In the genomic region with DNA sequence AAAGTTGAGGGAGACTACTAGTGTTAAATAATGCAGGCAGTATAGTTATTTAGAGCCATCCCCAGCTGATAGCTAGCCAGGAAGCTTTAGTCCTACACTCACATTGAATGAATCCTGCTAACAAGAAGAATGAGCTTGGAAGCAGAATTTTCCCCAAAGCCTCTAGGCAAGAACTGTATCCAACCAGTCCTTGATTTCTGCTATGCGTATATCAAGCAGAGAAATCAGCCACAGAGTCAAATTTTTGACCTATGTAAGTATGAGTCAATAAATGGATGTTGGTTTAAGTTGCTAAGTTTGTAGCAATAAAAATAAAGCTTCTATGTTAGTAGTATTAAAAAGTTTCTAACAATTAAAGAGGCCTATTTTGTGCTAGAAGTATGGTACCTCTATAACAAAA, we compare ENCODE assay signal across 22 cellular contexts.
A peak's percentile ranks its signal among the peaks of the same experiment; 100 is the strongest.
DNase-seq lines count a peak whose midpoint lies in the region; ATAC-seq and TF ChIP-seq lines count a peak whose summit lies in the region.
"Had no signal": no experiment of that assay in that cellular context is flagged by ENCODE, and none has a peak within 500 bp of the region (broad histone marks: within the 10 kb centered on the region; RNA-seq: fewer than 3 reads in every experiment).

No MANE protein-coding gene starts in this region.

- no peaks in the 10 kb centered on the region for H3K4me1 ChIP-seq in Karpas-422 (ENCODE audit: low read length)

- DNase-seq in NCI-H226 (peak; percentile 34), brain pericyte (ENCODE audit: low read depth, low spot score) (peak; percentile 25), iris pigment epithelial cell (ENCODE audit: low read depth) (peak; percentile 15), Karpas-422 (no peak), GM10266 (ENCODE audit: extremely low spot score) (no peak), Kasumi-1 (lab: John Stamatoyannopoulos, UW) (no peak)
- DNase-seq: CD8-positive, alpha-beta memory T cell; DMS 273 treated with DMSO at 0.1 percent for 48 hours; DMS79 treated with DMSO at 0.1 percent for 48 hours; GF-D8; HCEC 1CT; MV-4-11; NCI-H1105; NCI-H1436 treated with DMSO at 0.1 percent for 48 hours; NCI-H187 treated with DMSO at 0.1 percent for 48 hours; NCI-H446; NCI-H524 treated with DMSO at 0.1 percent for 48 hours; NCI-H774; PC-9; SJCRH30 had no signal

- TF ChIP-seq CTCF in GM10266 (IDR thresholded peaks at IDR 0.05; ENCODE audit: control insufficient read depth, insufficient read depth, low read depth, missing control alignments), result no peak

- H2AFZ ChIP-seq in Karpas-422 (ENCODE audit: low read length), result no peak overlapping the region
- H2AFZ ChIP-seq: PC-9 had no signal

- ATAC-seq in esophagus mucosa, result no peak
- ATAC-seq: Right ventricle myocardium inferior had no signal

- no peaks in the 10 kb centered on the region for H4K20me1 ChIP-seq in Karpas-422 (ENCODE audit: insufficient read depth, low read depth, low read length)

- H3K27ac ChIP-seq in Karpas-422 (ENCODE audit: low read length), result no peak overlapping the region
- H3K27ac ChIP-seq: PC-9, SJCRH30 had no signal

- H3K27me3 ChIP-seq in Karpas-422 (ENCODE audit: low read length), result no peaks in the 10 kb centered on the region
- H3K27me3 ChIP-seq: SJCRH30 had no signal

- H3K36me3 ChIP-seq in Karpas-422 (ENCODE audit: insufficient read depth, low read length), result no peaks in the 10 kb centered on the region
- H3K36me3 ChIP-seq: SJCRH30 had no signal

- H3K9me2 ChIP-seq in Karpas-422 (replicated peaks; ENCODE audit: insufficient read depth, low read length), result 0 out of 2 replicates have a peak, but pooled peaks cover 3% of the 10 kb centered on the region

- no peak overlapping the region for H3K4me3 ChIP-seq in Karpas-422 (ENCODE audit: low read length)
- H3K4me3 ChIP-seq: PC-9, SJCRH30 had no signal

- H3K79me2 ChIP-seq in Karpas-422 (ENCODE audit: low read length), result no peaks in the 10 kb centered on the region

- H3K9me3 ChIP-seq in Karpas-422 (ENCODE audit: low read length), result no peaks in the 10 kb centered on the region
- H3K9me3 ChIP-seq: SJCRH30 had no signal

- H3K9ac ChIP-seq in Karpas-422 (ENCODE audit: low read length), result no peak overlapping the region

- no peak overlapping the region for H3K4me2 ChIP-seq in Karpas-422 (ENCODE audit: low read depth, low read length, poor library complexity, severe bottlenecking)
- H3K4me2 ChIP-seq: PC-9 had no signal

Comparison
In these comparisons a context has a peak if more than half of its experiments do, and no peak if none do; other contexts are left out.
1. DNase-seq: peak in NCI-H226 (single experiment), brain pericyte (single experiment) and iris pigment epithelial cell (single experiment); none in Karpas-422 (single experiment), GM10266 (single experiment) and Kasumi-1 (0 of 2).